In genomic region chr2:233328922-233329321, GRCh38 we compare ENCODE assay signal across 1 cellular context.
TF ChIP-seq lines count a peak whose summit lies in the region.

No MANE protein-coding gene starts in this region.

TF ChIP-seq in H1, 55 proteins besides CTCF, POLR2A, EP300 and RAD21:
- TF ChIP-seq CTBP2 (IDR thresholded peaks at IDR 0.05; ENCODE audit: borderline replicate concordance, insufficient read depth, insufficient read length, low read length) = no peak
- no peak for TF ChIP-seq ATF3 (IDR thresholded peaks at IDR 0.05; ENCODE audit: insufficient read depth, low read depth, low read length)
- TF ChIP-seq FOSL1 (IDR thresholded peaks at IDR 0.05; ENCODE audit: insufficient read depth, low read depth, low read length) = no peak
- TF ChIP-seq BRCA1 (IDR thresholded peaks at IDR 0.05; ENCODE audit: low read depth, low read length) = no peak
- TF ChIP-seq ASH2L (IDR thresholded peaks at IDR 0.05; ENCODE audit: low read length) = no peak
- TF ChIP-seq CHD1 (IDR thresholded peaks at IDR 0.05; ENCODE audit: low read depth, low read length) = no peak
- TF ChIP-seq NANOG (IDR thresholded peaks at IDR 0.05; ENCODE audit: insufficient read depth, low read depth, low read length, poor library complexity, severe bottlenecking) = no peak
- no peak for TF ChIP-seq ATF2 (IDR thresholded peaks at IDR 0.05; ENCODE audit: low read length)
- no peak for TF ChIP-seq SP4 (IDR thresholded peaks at IDR 0.05; ENCODE audit: low read length)
- no peak for TF ChIP-seq TEAD4 (IDR thresholded peaks at IDR 0.05; ENCODE audit: low read depth, low read length)
- no peak for TF ChIP-seq POU5F1 (IDR thresholded peaks at IDR 0.05; ENCODE audit: low read depth, low read length)
- no peak for TF ChIP-seq SIRT6 (IDR thresholded peaks at IDR 0.05; ENCODE audit: low read length)
- TF ChIP-seq TCF12 (IDR thresholded peaks at IDR 0.05; ENCODE audit: low read depth, low read length) = no peak
- no peak for TF ChIP-seq SIN3A (conservative IDR thresholded peaks at IDR 0.05 in 1 of 2, IDR thresholded peaks at IDR 0.05 in 1 of 2; ENCODE audit: low read depth in 1 of 2, low read length in 2 of 2)
- TF ChIP-seq TBP (IDR thresholded peaks at IDR 0.05; ENCODE audit: low read depth, low read length) = no peak
- TF ChIP-seq EZH2 (IDR thresholded peaks at IDR 0.05; ENCODE audit: low read depth, low read length, severe bottlenecking) = no peak
- TF ChIP-seq SAP30 (IDR thresholded peaks at IDR 0.05; ENCODE audit: insufficient read depth, insufficient replicate concordance, low read length) = no peak
- TF ChIP-seq CREB1 (IDR thresholded peaks at IDR 0.05) = no peak
